Comparison of ENCODE assay signal across 8 cellular contexts in the genomic region with DNA sequence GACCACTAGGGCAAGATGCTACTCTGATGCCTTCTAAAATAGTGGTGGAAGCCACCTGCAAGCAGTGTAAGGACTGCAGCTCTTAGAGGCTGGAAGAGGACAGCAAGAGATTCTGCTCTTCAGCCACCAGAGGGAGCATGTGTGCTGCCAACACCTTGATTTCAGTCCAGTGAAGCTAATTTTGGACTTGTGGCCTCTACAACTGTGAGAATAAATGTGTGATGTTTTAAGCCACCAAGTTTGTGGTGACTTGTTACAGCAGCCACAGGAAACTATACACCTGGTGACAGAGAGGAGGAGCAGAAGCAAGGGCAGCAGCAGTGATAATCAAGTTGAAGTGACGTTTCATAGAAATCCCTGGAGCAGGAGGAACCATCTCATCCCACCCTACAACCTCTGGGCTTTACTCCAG. TPM values are rescaled to one million over a fixed set of nuclear protein-coding genes. Genes with fewer than 3 reads are reported as not detected.
DNase-seq lines count a peak whose midpoint lies in the region; ATAC-seq, FAIRE-seq and TF ChIP-seq lines count a peak whose summit lies in the region.

No MANE protein-coding gene starts in this region.

- H3K27me3 ChIP-seq in endodermal cell (ENCODE audit: control insufficient read depth, insufficient read depth, low read length, poor library complexity, severe bottlenecking): no peaks in the 10 kb centered on the region

- H3K4me3 Mint-ChIP-seq in endodermal cell: no peak overlapping the region

- no peaks in the 10 kb centered on the region for H3K36me3 ChIP-seq in endodermal cell (ENCODE audit: control insufficient read depth, insufficient read depth, low read length)

- peak; percentile 90 for FAIRE-seq in GM19239 (lab: Jason Lieb, UNC)

- no peak overlapping the region for H3K27ac Mint-ChIP-seq in endodermal cell

- H3K4me1 ChIP-seq in endodermal cell (ENCODE audit: control insufficient read depth, insufficient read depth, low read length): no peaks in the 10 kb centered on the region

- H3K4me3 ChIP-seq in endodermal cell (ENCODE audit: low read length): no peak overlapping the region

- TF ChIP-seq CTCF in endodermal cell (conservative IDR thresholded peaks at IDR 0.05): peak; percentile 96

- no peaks in the 10 kb centered on the region for H3K9me3 ChIP-seq in endodermal cell (ENCODE audit: control insufficient read depth, low read length)

- no peak overlapping the region for H3K9ac ChIP-seq in endodermal cell (ENCODE audit: extremely low read depth, low read length, poor library complexity, severe bottlenecking)

- no peaks in the 10 kb centered on the region for H3K4me1 Mint-ChIP-seq in endodermal cell

- H3K27me3 Mint-ChIP-seq in endodermal cell (ENCODE audit: insufficient read depth): no peaks in the 10 kb centered on the region

- no peak overlapping the region for H3K27ac ChIP-seq in endodermal cell (ENCODE audit: low read depth, low read length)

- peak; percentile 34 for DNase-seq in CMK (ENCODE audit: low read depth)
- DNase-seq in GM19239 (ENCODE audit: insufficient read length, low spot score): peak; percentile 50
- DNase-seq in NCI-H345 (lab: John Stamatoyannopoulos, UW): peak; percentile 48
- peak; percentile 9 to 11 for DNase-seq in activated CD4-positive, alpha-beta T cell treated with anti-CD3 and anti-CD28 coated beads, Interleukin-2, amount 50 U/mL, for 4 hours
- DNase-seq in endodermal cell: peak; percentile 83
- peak; percentile 60 for DNase-seq in midbrain (lab: John Stamatoyannopoulos, UW)
- peak in 4 of 6 experiments; percentile 0 to 42 (median 20) for DNase-seq in stimulated activated naive CD4-positive, alpha-beta T cell (lab: John Stamatoyannopoulos, UW)

- H3K36me3 Mint-ChIP-seq in endodermal cell (ENCODE audit: low read depth): no peaks in the 10 kb centered on the region

- peak; percentile 99 for ATAC-seq in HG03175 (IDR thresholded peaks at IDR 0.05; ENCODE audit: unreplicated experiment)

- WGBS in endodermal cell (ENCODE audit: insufficient coverage in 1 of 2, insufficient read length in 1 of 2), 2 experiments: 90 to 100% methylated on average over 1 of the region's 1 CpG

- peaks cover 7% of the 10 kb centered on the region for H3K9me3 Mint-ChIP-seq in endodermal cell

RNA-seq across cellular contexts. Expression of gene FGFBP1, which starts 55.9 kb away (rescaled TPM):
- total RNA-seq in endodermal cell: not detected
- polyA plus RNA-seq in endodermal cell (2013, experiment 1 of 2): not detected
- polyA plus RNA-seq in endodermal cell (2013, experiment 2 of 2): not detected

Comparison
In these comparisons a context has a peak if more than half of its experiments do, and no peak if none do; other contexts are left out.
1. DNase-seq: peak in every context shown above with its lines; median percentile 83 in endodermal cell; 60 in midbrain; 50 in GM19239; 48 in NCI-H345; 34 in CMK; 20 in stimulated activated naive CD4-positive, alpha-beta T cell; 10 in activated CD4-positive, alpha-beta T cell treated with anti-CD3 and anti-CD28 coated beads, Interleukin-2, amount 50 U/mL, for 4 hours.